1 cellular context compared by ENCODE assay signal in the genomic region with DNA sequence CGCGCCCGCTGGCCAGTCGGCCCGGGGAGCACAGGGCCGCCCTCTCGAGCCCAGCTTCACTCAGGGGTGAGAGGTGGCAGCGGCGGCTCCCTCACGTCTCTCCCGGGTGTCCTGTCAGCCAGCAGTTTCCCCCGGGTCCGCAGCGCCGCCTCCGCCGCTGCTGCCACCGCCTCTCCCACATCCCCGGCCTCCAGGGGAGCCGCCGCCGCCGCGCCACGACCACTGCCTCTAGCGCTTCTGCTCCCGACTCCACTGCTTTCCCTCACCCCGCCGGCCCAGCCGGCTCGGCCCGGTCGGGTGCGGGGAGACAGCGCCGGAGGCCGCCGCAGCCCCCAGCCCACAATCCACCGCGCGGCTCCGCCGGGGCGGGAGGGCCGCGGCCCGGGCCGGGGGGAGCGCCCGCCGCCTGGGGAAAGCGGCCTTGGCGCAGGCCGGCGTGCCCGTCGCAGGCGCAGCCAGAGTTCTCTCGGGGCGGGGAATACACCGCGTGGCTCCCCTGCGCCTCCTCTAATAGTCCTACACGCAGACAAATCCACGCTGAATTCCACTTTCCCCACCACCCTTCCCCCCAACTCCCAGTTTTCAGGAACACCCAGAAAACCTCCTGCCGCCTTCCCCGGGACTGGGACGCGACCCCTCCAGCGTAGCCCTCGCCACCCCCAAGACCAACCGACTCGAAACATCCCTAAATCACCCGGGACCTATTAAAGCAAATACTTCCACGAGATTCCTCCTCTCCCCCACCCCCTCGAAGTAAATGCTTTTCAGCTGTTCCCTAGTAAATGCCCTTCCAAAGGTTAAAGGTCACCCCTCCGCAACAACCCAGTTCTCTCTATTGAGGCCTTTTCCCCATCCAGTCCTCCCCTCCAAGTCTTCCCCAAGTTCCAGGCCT.
A peak's percentile ranks its signal among the peaks of the same experiment; 100 is the strongest.
TF ChIP-seq lines count a peak whose summit lies in the region.

A gene with protein sequence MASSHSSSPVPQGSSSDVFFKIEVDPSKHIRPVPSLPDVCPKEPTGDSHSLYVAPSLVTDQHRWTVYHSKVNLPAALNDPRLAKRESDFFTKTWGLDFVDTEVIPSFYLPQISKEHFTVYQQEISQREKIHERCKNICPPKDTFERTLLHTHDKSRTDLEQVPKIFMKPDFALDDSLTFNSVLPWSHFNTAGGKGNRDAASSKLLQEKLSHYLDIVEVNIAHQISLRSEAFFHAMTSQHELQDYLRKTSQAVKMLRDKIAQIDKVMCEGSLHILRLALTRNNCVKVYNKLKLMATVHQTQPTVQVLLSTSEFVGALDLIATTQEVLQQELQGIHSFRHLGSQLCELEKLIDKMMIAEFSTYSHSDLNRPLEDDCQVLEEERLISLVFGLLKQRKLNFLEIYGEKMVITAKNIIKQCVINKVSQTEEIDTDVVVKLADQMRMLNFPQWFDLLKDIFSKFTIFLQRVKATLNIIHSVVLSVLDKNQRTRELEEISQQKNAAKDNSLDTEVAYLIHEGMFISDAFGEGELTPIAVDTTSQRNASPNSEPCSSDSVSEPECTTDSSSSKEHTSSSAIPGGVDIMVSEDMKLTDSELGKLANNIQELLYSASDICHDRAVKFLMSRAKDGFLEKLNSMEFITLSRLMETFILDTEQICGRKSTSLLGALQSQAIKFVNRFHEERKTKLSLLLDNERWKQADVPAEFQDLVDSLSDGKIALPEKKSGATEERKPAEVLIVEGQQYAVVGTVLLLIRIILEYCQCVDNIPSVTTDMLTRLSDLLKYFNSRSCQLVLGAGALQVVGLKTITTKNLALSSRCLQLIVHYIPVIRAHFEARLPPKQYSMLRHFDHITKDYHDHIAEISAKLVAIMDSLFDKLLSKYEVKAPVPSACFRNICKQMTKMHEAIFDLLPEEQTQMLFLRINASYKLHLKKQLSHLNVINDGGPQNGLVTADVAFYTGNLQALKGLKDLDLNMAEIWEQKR (minus strand): TSS at position 346 of the 892 bp plus-strand sequence. CDS start 35,429 bp downstream, outside the sequence.

TF ChIP-seq in HepG2, 621 proteins besides CTCF, POLR2A, EP300 and RAD21 (continued from another document and continues in another):
- TF ChIP-seq ZNF260 (CRISPR knock-in tag; IDR thresholded peaks at IDR 0.05; ENCODE audit: borderline replicate concordance, low read depth) (0 out of 2 replicates have a peak, but pooled peaks have one; percentile 25), ZNF263 (CRISPR knock-in tag; IDR thresholded peaks at IDR 0.05) (peak; percentile 95), ZNF143 (CRISPR knock-in tag; IDR thresholded peaks at IDR 0.05) (peak; percentile 82), ERF (CRISPR knock-in tag; IDR thresholded peaks at IDR 0.05) (peak; percentile 82), KDM2A (CRISPR knock-in tag; IDR thresholded peaks at IDR 0.05; ENCODE audit: borderline replicate concordance, low read depth) (peak; percentile 71), ZNF605 (CRISPR knock-in tag; IDR thresholded peaks at IDR 0.05) (peak; percentile 59; the same call in 1 of the 2 replicates), YEATS4 (CRISPR knock-in tag; IDR thresholded peaks at IDR 0.05; ENCODE audit: borderline replicate concordance) (peak; percentile 84; the same call in 1 of the 2 replicates), FOXC1 (CRISPR knock-in tag; IDR thresholded peaks at IDR 0.05; ENCODE audit: borderline replicate concordance) (peak; percentile 65; the same call in 1 of the 2 replicates), KDM1A (CRISPR knock-in tag; IDR thresholded peaks at IDR 0.05) (no peak), SRSF1 (optimal IDR thresholded peaks at IDR 0.05; ENCODE audit: low read depth, low read length) (peak; percentile 22), ELF3 (CRISPR knock-in tag; IDR thresholded peaks at IDR 0.05) (peak; percentile 36; the same call in 1 of the 2 replicates), NBN (conservative IDR thresholded peaks at IDR 0.05) (no peak), HDAC1 (CRISPR knock-in tag; IDR thresholded peaks at IDR 0.05) (peak; percentile 74), TAF15 (IDR thresholded peaks at IDR 0.05; ENCODE audit: low read depth, low read length, poor library complexity, severe bottlenecking) (no peak), SMARCE1 (IDR thresholded peaks at IDR 0.05; ENCODE audit: borderline replicate concordance) (no peak), TEAD3 (CRISPR knock-in tag; optimal IDR thresholded peaks at IDR 0.05; ENCODE audit: borderline replicate concordance) (no peak), KLF16 (CRISPR knock-in tag; IDR thresholded peaks at IDR 0.05) (peak in 1 of 2 experiments; percentile 64; a peak in 1 of 4 replicates), ZNF30 (CRISPR knock-in tag; IDR thresholded peaks at IDR 0.05) (no peak), HOXD1 (CRISPR knock-in tag; IDR thresholded peaks at IDR 0.05) (peak; percentile 11; the same call in 1 of the 2 replicates), MXI1 (IDR thresholded peaks at IDR 0.05; ENCODE audit: borderline replicate concordance, low read depth, low read length) (peak; percentile 47; the same call in 1 of the 3 replicates), ZNF850 (CRISPR knock-in tag; conservative IDR thresholded peaks at IDR 0.05) (0 out of 2 replicates have a peak, but pooled peaks have one; percentile 52), AHR (CRISPR knock-in tag; IDR thresholded peaks at IDR 0.05) (0 out of 2 replicates have a peak, but pooled peaks have one; percentile 38), ZNF670 (CRISPR knock-in tag; IDR thresholded peaks at IDR 0.05; ENCODE audit: borderline replicate concordance) (peak; percentile 88; the same call in 1 of the 2 replicates), CBX1 (IDR thresholded peaks at IDR 0.05; ENCODE audit: low read depth) (peak; percentile 75), MTF2 (CRISPR knock-in tag; IDR thresholded peaks at IDR 0.05; ENCODE audit: borderline replicate concordance) (no peak), ZNF34 (CRISPR knock-in tag; IDR thresholded peaks at IDR 0.05; ENCODE audit: borderline replicate concordance) (0 out of 2 replicates have a peak, but pooled peaks have one; percentile 43), PITX1 (CRISPR knock-in tag; IDR thresholded peaks at IDR 0.05) (peak; percentile 70; the same call in 1 of the 2 replicates), SPEN (CRISPR knock-in tag; IDR thresholded peaks at IDR 0.05; ENCODE audit: low read depth) (peak; percentile 66)
- TF ChIP-seq, protein P1, sequence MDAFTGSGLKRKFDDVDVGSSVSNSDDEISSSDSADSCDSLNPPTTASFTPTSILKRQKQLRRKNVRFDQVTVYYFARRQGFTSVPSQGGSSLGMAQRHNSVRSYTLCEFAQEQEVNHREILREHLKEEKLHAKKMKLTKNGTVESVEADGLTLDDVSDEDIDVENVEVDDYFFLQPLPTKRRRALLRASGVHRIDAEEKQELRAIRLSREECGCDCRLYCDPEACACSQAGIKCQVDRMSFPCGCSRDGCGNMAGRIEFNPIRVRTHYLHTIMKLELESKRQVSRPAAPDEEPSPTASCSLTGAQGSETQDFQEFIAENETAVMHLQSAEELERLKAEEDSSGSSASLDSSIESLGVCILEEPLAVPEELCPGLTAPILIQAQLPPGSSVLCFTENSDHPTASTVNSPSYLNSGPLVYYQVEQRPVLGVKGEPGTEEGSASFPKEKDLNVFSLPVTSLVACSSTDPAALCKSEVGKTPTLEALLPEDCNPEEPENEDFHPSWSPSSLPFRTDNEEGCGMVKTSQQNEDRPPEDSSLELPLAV (CRISPR knock-in tag; conservative IDR thresholded peaks at IDR 0.05; ENCODE audit: low read depth), result no peak
- TF ChIP-seq, protein P2, sequence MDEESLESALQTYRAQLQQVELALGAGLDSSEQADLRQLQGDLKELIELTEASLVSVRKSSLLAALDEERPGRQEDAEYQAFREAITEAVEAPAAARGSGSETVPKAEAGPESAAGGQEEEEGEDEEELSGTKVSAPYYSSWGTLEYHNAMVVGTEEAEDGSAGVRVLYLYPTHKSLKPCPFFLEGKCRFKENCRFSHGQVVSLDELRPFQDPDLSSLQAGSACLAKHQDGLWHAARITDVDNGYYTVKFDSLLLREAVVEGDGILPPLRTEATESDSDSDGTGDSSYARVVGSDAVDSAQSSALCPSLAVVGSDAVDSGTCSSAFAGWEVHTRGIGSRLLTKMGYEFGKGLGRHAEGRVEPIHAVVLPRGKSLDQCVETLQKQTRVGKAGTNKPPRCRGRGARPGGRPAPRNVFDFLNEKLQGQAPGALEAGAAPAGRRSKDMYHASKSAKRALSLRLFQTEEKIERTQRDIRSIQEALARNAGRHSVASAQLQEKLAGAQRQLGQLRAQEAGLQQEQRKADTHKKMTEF (CRISPR knock-in tag; IDR thresholded peaks at IDR 0.05), result peak; percentile 83; the same call in 1 of the 2 replicates
- TF ChIP-seq, protein P3, sequence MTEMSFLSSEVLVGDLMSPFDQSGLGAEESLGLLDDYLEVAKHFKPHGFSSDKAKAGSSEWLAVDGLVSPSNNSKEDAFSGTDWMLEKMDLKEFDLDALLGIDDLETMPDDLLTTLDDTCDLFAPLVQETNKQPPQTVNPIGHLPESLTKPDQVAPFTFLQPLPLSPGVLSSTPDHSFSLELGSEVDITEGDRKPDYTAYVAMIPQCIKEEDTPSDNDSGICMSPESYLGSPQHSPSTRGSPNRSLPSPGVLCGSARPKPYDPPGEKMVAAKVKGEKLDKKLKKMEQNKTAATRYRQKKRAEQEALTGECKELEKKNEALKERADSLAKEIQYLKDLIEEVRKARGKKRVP (CRISPR knock-in tag; IDR thresholded peaks at IDR 0.05), result 0 out of 4 replicates have a peak, but pooled peaks of 1 of the 2 experiments have one; percentile 35
- TF ChIP-seq, protein P4, sequence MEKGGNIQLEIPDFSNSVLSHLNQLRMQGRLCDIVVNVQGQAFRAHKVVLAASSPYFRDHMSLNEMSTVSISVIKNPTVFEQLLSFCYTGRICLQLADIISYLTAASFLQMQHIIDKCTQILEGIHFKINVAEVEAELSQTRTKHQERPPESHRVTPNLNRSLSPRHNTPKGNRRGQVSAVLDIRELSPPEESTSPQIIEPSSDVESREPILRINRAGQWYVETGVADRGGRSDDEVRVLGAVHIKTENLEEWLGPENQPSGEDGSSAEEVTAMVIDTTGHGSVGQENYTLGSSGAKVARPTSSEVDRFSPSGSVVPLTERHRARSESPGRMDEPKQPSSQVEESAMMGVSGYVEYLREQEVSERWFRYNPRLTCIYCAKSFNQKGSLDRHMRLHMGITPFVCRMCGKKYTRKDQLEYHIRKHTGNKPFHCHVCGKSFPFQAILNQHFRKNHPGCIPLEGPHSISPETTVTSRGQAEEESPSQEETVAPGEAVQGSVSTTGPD (CRISPR knock-in tag; IDR thresholded peaks at IDR 0.05), result no peak
- TF ChIP-seq, protein P5, sequence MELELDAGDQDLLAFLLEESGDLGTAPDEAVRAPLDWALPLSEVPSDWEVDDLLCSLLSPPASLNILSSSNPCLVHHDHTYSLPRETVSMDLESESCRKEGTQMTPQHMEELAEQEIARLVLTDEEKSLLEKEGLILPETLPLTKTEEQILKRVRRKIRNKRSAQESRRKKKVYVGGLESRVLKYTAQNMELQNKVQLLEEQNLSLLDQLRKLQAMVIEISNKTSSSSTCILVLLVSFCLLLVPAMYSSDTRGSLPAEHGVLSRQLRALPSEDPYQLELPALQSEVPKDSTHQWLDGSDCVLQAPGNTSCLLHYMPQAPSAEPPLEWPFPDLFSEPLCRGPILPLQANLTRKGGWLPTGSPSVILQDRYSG (CRISPR knock-in tag; IDR thresholded peaks at IDR 0.05), result 0 out of 2 replicates have a peak, but pooled peaks have one; percentile 60
- TF ChIP-seq, protein P6, sequence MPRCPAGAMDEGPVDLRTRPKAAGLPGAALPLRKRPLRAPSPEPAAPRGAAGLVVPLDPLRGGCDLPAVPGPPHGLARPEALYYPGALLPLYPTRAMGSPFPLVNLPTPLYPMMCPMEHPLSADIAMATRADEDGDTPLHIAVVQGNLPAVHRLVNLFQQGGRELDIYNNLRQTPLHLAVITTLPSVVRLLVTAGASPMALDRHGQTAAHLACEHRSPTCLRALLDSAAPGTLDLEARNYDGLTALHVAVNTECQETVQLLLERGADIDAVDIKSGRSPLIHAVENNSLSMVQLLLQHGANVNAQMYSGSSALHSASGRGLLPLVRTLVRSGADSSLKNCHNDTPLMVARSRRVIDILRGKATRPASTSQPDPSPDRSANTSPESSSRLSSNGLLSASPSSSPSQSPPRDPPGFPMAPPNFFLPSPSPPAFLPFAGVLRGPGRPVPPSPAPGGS (CRISPR knock-in tag; IDR thresholded peaks at IDR 0.05), result peak; percentile 85
- TF ChIP-seq, protein P7, sequence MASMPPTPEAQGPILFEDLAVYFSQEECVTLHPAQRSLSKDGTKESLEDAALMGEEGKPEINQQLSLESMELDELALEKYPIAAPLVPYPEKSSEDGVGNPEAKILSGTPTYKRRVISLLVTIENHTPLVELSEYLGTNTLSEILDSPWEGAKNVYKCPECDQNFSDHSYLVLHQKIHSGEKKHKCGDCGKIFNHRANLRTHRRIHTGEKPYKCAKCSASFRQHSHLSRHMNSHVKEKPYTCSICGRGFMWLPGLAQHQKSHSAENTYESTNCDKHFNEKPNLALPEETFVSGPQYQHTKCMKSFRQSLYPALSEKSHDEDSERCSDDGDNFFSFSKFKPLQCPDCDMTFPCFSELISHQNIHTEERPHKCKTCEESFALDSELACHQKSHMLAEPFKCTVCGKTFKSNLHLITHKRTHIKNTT (CRISPR knock-in tag; IDR thresholded peaks at IDR 0.05), result 0 out of 2 replicates have a peak, but pooled peaks have one; percentile 25
- TF ChIP-seq, protein P8, sequence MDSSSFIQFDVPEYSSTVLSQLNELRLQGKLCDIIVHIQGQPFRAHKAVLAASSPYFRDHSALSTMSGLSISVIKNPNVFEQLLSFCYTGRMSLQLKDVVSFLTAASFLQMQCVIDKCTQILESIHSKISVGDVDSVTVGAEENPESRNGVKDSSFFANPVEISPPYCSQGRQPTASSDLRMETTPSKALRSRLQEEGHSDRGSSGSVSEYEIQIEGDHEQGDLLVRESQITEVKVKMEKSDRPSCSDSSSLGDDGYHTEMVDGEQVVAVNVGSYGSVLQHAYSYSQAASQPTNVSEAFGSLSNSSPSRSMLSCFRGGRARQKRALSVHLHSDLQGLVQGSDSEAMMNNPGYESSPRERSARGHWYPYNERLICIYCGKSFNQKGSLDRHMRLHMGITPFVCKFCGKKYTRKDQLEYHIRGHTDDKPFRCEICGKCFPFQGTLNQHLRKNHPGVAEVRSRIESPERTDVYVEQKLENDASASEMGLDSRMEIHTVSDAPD (CRISPR knock-in tag; IDR thresholded peaks at IDR 0.05), result 0 out of 2 replicates have a peak, but pooled peaks have one; percentile 48
- TF ChIP-seq, protein P9, sequence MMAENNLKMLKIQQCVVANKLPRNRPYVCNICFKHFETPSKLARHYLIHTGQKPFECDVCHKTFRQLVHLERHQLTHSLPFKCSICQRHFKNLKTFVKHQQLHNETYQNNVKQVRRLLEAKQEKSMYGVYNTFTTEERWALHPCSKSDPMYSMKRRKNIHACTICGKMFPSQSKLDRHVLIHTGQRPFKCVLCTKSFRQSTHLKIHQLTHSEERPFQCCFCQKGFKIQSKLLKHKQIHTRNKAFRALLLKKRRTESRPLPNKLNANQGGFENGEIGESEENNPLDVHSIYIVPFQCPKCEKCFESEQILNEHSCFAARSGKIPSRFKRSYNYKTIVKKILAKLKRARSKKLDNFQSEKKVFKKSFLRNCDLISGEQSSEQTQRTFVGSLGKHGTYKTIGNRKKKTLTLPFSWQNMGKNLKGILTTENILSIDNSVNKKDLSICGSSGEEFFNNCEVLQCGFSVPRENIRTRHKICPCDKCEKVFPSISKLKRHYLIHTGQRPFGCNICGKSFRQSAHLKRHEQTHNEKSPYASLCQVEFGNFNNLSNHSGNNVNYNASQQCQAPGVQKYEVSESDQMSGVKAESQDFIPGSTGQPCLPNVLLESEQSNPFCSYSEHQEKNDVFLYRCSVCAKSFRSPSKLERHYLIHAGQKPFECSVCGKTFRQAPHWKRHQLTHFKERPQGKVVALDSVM (CRISPR knock-in tag; IDR thresholded peaks at IDR 0.05), result peak; percentile 53; the same call in 1 of the 2 replicates
